ENCODE assay signal across 2 cellular contexts in the genomic region with DNA sequence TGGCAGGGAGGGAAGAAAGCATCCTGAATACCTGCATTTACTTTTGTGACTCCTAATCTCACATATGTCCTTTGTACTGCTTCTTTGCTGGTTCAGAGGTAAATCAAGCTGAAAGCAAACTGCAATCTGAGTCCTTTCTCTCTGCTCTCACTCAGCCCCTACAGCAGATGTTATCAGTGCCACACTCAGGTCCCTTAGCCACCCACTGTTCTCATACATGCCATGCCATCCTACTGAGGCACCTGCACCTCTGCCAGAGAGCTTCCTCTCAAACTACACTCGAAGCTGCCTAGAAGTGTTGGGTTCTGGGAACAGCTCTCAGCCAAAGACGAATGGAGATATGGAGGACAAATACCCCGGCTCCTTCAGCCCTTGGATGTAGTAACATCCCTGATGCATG.
TF ChIP-seq lines count a peak whose summit lies in the region.

No MANE protein-coding gene starts in this region.

TF ChIP-seq in GM23338, 12 proteins besides CTCF, POLR2A, EP300 and RAD21:
- TF ChIP-seq, protein P1, sequence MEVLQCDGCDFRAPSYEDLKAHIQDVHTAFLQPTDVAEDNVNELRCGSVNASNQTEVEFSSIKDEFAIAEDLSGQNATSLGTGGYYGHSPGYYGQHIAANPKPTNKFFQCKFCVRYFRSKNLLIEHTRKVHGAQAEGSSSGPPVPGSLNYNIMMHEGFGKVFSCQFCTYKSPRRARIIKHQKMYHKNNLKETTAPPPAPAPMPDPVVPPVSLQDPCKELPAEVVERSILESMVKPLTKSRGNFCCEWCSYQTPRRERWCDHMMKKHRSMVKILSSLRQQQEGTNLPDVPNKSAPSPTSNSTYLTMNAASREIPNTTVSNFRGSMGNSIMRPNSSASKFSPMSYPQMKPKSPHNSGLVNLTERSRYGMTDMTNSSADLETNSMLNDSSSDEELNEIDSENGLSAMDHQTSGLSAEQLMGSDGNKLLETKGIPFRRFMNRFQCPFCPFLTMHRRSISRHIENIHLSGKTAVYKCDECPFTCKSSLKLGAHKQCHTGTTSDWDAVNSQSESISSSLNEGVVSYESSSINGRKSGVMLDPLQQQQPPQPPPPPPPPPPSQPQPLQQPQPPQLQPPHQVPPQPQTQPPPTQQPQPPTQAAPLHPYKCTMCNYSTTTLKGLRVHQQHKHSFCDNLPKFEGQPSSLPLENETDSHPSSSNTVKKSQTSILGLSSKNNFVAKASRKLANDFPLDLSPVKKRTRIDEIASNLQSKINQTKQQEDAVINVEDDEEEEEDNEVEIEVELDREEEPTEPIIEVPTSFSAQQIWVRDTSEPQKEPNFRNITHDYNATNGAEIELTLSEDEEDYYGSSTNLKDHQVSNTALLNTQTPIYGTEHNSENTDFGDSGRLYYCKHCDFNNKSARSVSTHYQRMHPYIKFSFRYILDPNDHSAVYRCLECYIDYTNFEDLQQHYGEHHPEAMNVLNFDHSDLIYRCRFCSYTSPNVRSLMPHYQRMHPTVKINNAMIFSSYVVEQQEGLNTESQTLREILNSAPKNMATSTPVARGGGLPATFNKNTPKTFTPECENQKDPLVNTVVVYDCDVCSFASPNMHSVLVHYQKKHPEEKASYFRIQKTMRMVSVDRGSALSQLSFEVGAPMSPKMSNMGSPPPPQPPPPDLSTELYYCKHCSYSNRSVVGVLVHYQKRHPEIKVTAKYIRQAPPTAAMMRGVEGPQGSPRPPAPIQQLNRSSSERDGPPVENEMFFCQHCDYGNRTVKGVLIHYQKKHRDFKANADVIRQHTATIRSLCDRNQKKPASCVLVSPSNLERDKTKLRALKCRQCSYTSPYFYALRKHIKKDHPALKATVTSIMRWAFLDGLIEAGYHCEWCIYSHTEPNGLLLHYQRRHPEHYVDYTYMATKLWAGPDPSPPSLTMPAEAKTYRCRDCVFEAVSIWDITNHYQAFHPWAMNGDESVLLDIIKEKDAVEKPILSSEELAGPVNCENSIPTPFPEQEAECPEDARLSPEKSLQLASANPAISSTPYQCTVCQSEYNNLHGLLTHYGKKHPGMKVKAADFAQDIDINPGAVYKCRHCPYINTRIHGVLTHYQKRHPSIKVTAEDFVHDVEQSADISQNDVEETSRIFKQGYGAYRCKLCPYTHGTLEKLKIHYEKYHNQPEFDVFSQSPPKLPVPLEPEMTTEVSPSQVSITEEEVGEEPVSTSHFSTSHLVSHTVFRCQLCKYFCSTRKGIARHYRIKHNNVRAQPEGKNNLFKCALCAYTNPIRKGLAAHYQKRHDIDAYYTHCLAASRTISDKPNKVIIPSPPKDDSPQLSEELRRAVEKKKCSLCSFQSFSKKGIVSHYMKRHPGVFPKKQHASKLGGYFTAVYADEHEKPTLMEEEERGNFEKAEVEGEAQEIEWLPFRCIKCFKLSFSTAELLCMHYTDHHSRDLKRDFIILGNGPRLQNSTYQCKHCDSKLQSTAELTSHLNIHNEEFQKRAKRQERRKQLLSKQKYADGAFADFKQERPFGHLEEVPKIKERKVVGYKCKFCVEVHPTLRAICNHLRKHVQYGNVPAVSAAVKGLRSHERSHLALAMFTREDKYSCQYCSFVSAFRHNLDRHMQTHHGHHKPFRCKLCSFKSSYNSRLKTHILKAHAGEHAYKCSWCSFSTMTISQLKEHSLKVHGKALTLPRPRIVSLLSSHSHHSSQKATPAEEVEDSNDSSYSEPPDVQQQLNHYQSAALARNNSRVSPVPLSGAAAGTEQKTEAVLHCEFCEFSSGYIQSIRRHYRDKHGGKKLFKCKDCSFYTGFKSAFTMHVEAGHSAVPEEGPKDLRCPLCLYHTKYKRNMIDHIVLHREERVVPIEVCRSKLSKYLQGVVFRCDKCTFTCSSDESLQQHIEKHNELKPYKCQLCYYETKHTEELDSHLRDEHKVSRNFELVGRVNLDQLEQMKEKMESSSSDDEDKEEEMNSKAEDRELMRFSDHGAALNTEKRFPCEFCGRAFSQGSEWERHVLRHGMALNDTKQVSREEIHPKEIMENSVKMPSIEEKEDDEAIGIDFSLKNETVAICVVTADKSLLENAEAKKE (CRISPR knock-in tag; IDR thresholded peaks at IDR 0.05): no peak
- TF ChIP-seq EZH2phosphoT487 (IDR thresholded peaks at IDR 0.05; ENCODE audit: unreplicated experiment) (no peak), CREB1 (CRISPR knock-in tag; IDR thresholded peaks at IDR 0.05; ENCODE audit: low read depth) (no peak), STAT1 (IDR thresholded peaks at IDR 0.05; ENCODE audit: unreplicated experiment) (no peak), POLR2AphosphoS5 (IDR thresholded peaks at IDR 0.05; ENCODE audit: low read depth) (no peak), EZH2 (IDR thresholded peaks at IDR 0.05; ENCODE audit: low read depth, unreplicated experiment) (no peak), JUNB (IDR thresholded peaks at IDR 0.05; ENCODE audit: unreplicated experiment) (no peak), ZNF114 (CRISPR knock-in tag; IDR thresholded peaks at IDR 0.05) (no peak)
- TF ChIP-seq, protein P2, sequence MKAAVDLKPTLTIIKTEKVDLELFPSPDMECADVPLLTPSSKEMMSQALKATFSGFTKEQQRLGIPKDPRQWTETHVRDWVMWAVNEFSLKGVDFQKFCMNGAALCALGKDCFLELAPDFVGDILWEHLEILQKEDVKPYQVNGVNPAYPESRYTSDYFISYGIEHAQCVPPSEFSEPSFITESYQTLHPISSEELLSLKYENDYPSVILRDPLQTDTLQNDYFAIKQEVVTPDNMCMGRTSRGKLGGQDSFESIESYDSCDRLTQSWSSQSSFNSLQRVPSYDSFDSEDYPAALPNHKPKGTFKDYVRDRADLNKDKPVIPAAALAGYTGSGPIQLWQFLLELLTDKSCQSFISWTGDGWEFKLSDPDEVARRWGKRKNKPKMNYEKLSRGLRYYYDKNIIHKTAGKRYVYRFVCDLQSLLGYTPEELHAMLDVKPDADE (IDR thresholded peaks at IDR 0.05): no peak
- TF ChIP-seq, protein P3, sequence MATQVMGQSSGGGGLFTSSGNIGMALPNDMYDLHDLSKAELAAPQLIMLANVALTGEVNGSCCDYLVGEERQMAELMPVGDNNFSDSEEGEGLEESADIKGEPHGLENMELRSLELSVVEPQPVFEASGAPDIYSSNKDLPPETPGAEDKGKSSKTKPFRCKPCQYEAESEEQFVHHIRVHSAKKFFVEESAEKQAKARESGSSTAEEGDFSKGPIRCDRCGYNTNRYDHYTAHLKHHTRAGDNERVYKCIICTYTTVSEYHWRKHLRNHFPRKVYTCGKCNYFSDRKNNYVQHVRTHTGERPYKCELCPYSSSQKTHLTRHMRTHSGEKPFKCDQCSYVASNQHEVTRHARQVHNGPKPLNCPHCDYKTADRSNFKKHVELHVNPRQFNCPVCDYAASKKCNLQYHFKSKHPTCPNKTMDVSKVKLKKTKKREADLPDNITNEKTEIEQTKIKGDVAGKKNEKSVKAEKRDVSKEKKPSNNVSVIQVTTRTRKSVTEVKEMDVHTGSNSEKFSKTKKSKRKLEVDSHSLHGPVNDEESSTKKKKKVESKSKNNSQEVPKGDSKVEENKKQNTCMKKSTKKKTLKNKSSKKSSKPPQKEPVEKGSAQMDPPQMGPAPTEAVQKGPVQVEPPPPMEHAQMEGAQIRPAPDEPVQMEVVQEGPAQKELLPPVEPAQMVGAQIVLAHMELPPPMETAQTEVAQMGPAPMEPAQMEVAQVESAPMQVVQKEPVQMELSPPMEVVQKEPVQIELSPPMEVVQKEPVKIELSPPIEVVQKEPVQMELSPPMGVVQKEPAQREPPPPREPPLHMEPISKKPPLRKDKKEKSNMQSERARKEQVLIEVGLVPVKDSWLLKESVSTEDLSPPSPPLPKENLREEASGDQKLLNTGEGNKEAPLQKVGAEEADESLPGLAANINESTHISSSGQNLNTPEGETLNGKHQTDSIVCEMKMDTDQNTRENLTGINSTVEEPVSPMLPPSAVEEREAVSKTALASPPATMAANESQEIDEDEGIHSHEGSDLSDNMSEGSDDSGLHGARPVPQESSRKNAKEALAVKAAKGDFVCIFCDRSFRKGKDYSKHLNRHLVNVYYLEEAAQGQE (IDR thresholded peaks at IDR 0.05; ENCODE audit: unreplicated experiment): no peak

TF ChIP-seq in H1, 55 proteins besides CTCF, POLR2A, EP300 and RAD21 (continued from another document):
- TF ChIP-seq BCL11A (IDR thresholded peaks at IDR 0.05; ENCODE audit: low read depth in 2 of 2, low read length in 2 of 2) (no peak), KDM5A (IDR thresholded peaks at IDR 0.05; ENCODE audit: low read length) (no peak), SP1 (IDR thresholded peaks at IDR 0.05; ENCODE audit: low read depth, low read length) (no peak), CHD2 (IDR thresholded peaks at IDR 0.05; ENCODE audit: low read length) (no peak), YY1 (IDR thresholded peaks at IDR 0.05; ENCODE audit: low read depth, low read length) (no peak), ZNF274 (IDR thresholded peaks at IDR 0.05; ENCODE audit: borderline replicate concordance, extremely low read depth, low read length) (no peak), SAP30 (IDR thresholded peaks at IDR 0.05; ENCODE audit: insufficient read depth, insufficient replicate concordance, low read length) (no peak), TBP (IDR thresholded peaks at IDR 0.05; ENCODE audit: low read depth, low read length) (no peak), BRCA1 (IDR thresholded peaks at IDR 0.05; ENCODE audit: low read depth, low read length) (no peak), SUZ12 (IDR thresholded peaks at IDR 0.05; ENCODE audit: low read length) (no peak), CREB1 (IDR thresholded peaks at IDR 0.05) (no peak), JUN (IDR thresholded peaks at IDR 0.05; ENCODE audit: low read depth, low read length) (no peak), RFX5 (IDR thresholded peaks at IDR 0.05; ENCODE audit: borderline replicate concordance, low read depth, low read length) (no peak), EZH2 (IDR thresholded peaks at IDR 0.05; ENCODE audit: low read depth, low read length, severe bottlenecking) (no peak)
